ENCODE assay signal across 15 cellular contexts in genomic region chr13:24307211-24308067, GRCh38. TPM values are rescaled to one million over a fixed set of nuclear protein-coding genes. Genes with fewer than 3 reads are reported as not detected.
DNase-seq lines count a peak whose midpoint lies in the region; ATAC-seq and TF ChIP-seq lines count a peak whose summit lies in the region.
"Had no signal": no experiment of that assay in that cellular context is flagged by ENCODE, and none has a peak within 500 bp of the region (broad histone marks: within the 10 kb centered on the region; RNA-seq: fewer than 3 reads in every experiment).

No MANE protein-coding gene starts in this region.

- H3K4me1 ChIP-seq in sigmoid colon (peaks cover 0 to 16% (median 4%) of the 10 kb centered on the region in 4 donors), tibial artery (no peaks in the 10 kb centered on the region)

- no peak for TF ChIP-seq EP300 in sigmoid colon (IDR thresholded peaks at IDR 0.05)

- no peaks in the 10 kb centered on the region for H3K9me3 ChIP-seq in sigmoid colon
- no peaks in the 10 kb centered on the region for H3K9me3 ChIP-seq in tibial artery

- H3K36me3 ChIP-seq in sigmoid colon (peaks cover 0 to 17% (median 5%) of the 10 kb centered on the region in 4 donors), tibial artery (peaks cover 0 to 23% (median 16%) of the 10 kb centered on the region in 3 donors)

- 59 to 78% methylated on average over 27 of the region's 27 CpGs for WGBS in sigmoid colon, 2 donors

- peak; percentile 15 to 34 for DNase-seq in SHP77 (lab: John Stamatoyannopoulos, UW)
- DNase-seq in SHP77 treated with DMSO at 0.1 percent for 48 hours (lab: John Stamatoyannopoulos, UW): no peak
- peak; percentile 76 for DNase-seq in NCI-H2029 (lab: John Stamatoyannopoulos, UW)
- DNase-seq in left cardiac atrium: peak; percentile 42
- peak; percentile 38 for DNase-seq in sigmoid colon
- DNase-seq in tibial artery: no peak
- DNase-seq in NCI-H524 (lab: John Stamatoyannopoulos, UW): no peak
- no peak for DNase-seq in GM13977 (ENCODE audit: low spot score)
- DNase-seq: activated CD4-positive, alpha-beta T cell treated with anti-CD3 and anti-CD28 coated beads, Interleukin-2, amount 10 ng/mL, durations not matched to agents 7 days and 5 days; activated effector memory CD4-positive, alpha-beta T cell treated with Interleukin-2 at 50 U/mL for 16 hours; NCI-H226; RPMI8226 had no signal

- H3K4me3 ChIP-seq in sigmoid colon: no peak overlapping the region
- H3K4me3 ChIP-seq in tibial artery: no peak overlapping the region

- H3K27me3 ChIP-seq in sigmoid colon (no peaks in the 10 kb centered on the region), tibial artery (no peaks in the 10 kb centered on the region)

- H3K27ac ChIP-seq in sigmoid colon (peak overlapping the region in 1 of 4 donors; percentile 11), tibial artery (no peak overlapping the region)

- intact Hi-C loops in left cardiac atrium (cut with DNase I): no loop called here
- intact Hi-C loops in sigmoid colon (cut with DNase I): no loop called here
- intact Hi-C loops in tibial artery (cut with DNase I; ENCODE audit: low total_unique reads): no loop called here

- no peak for TF ChIP-seq POLR2A in sigmoid colon (IDR thresholded peaks at IDR 0.05)

- in situ Hi-C loops in GM13977 (cut with MboI; ENCODE audit: low pct_unique_long_range_greater_than_20kb, low sequenced_read_pairs, unreplicated experiment): no loop called here

- peak; percentile 58 to 60 for ATAC-seq in left cardiac atrium

- TF ChIP-seq CTCF in sigmoid colon (IDR thresholded peaks at IDR 0.05): no peak
- TF ChIP-seq CTCF in tibial artery (IDR thresholded peaks at IDR 0.05): no peak
- no peak for TF ChIP-seq CTCF in GM13977 (IDR thresholded peaks at IDR 0.05; ENCODE audit: extremely low read depth, insufficient read depth, missing control alignments)

RNA-seq across cellular contexts. Expression of gene C1QTNF9, which starts 1.9 kb away (rescaled TPM):
- total RNA-seq in left cardiac atrium: 1 to 10 TPM in 1 of 2 donors, under 1 TPM in 1; 0.47 to 1.7 TPM
- 1 to 10 TPM in 1 of 4 donors, under 1 TPM in 1, not detected in 2; 0.82 to 2.2 TPM for total RNA-seq in sigmoid colon
- polyA plus RNA-seq in sigmoid colon: under 1 TPM in 1 of 3 donors, not detected in 2; 0.19 TPM
- total RNA-seq: A172, kidney epithelial cell, M059J had no signal

Comparison
In these comparisons a context has a peak if more than half of its experiments do, and no peak if none do; other contexts are left out.
1. DNase-seq: peak in SHP77 (2 of 2), NCI-H2029 (single experiment), left cardiac atrium (single experiment) and sigmoid colon (single experiment); none in SHP77 treated with DMSO at 0.1 percent for 48 hours (single experiment), tibial artery (0 of 2), NCI-H524 (0 of 2) and GM13977 (single experiment).